25 cellular contexts compared by ENCODE assay signal in genomic region chr3:195246608-195247007, GRCh38. TPM values are rescaled to one million over a fixed set of nuclear protein-coding genes. Genes with fewer than 3 reads are reported as not detected.
DNase-seq lines count a peak whose midpoint lies in the region; ATAC-seq and TF ChIP-seq lines count a peak whose summit lies in the region.
"Had no signal": no experiment of that assay in that cellular context is flagged by ENCODE, and none has a peak within 500 bp of the region (broad histone marks: within the 10 kb centered on the region; RNA-seq: fewer than 3 reads in every experiment).

No MANE protein-coding gene starts in this region.

- H3K27ac ChIP-seq in CD8-positive, alpha-beta memory T cell (ENCODE audit: low read depth, low read length), result no peak overlapping the region
- H3K27ac ChIP-seq: foreskin keratinocyte, right lobe of liver, stomach, transverse colon had no signal

- H3K4me3 ChIP-seq in CD8-positive, alpha-beta memory T cell (ENCODE audit: low read length), result no peak overlapping the region
- H3K4me3 ChIP-seq: right lobe of liver, stomach, transverse colon had no signal

- H3K4me3 Mint-ChIP-seq in glutamatergic neuron (ENCODE audit: unreplicated experiment) (no peak overlapping the region), T-cell (no peak overlapping the region)
- H3K4me3 Mint-ChIP-seq in stimulated activated effector memory CD8-positive, alpha-beta T cell treated with anti-CD3 and anti-CD28 coated beads, Interleukin-12 subunit alpha, Interleukin-12 subunit beta, amount 100 ng/mL, for 72 hours, result no peak overlapping the region
- no peak overlapping the region for H3K4me3 Mint-ChIP-seq in CD8-positive, alpha-beta memory T cell
- H3K4me3 Mint-ChIP-seq: activated CD4-positive, alpha-beta memory T cell treated with anti-CD3 and anti-CD28 coated beads, Interleukin-2, amount 10 ng/mL, durations not matched to agents 7 days and 5 days; activated naive CD8-positive, alpha-beta T cell treated with anti-CD3 and anti-CD28 coated beads, Interleukin-2, amount 50 U/mL, for 24 hours; CD4-positive, CD25-positive, alpha-beta regulatory T cell; naive thymus-derived CD4-positive, alpha-beta T cell had no signal

- H3K36me3 ChIP-seq in CD8-positive, alpha-beta memory T cell (ENCODE audit: insufficient read depth, low read length), result no peaks in the 10 kb centered on the region
- H3K36me3 ChIP-seq: right lobe of liver, transverse colon had no signal

- no peaks in the 10 kb centered on the region for H3K9me3 ChIP-seq in CD8-positive, alpha-beta memory T cell (ENCODE audit: low read length)
- H3K9me3 ChIP-seq: right lobe of liver, stomach, transverse colon had no signal

- no peaks in the 10 kb centered on the region for H3K27me3 ChIP-seq in CD8-positive, alpha-beta memory T cell (ENCODE audit: insufficient read depth, low read length, poor library complexity, severe bottlenecking)
- H3K27me3 ChIP-seq: foreskin keratinocyte, right lobe of liver, stomach, transverse colon had no signal

- POLR2A ChIA-PET in T-cell (lab: Charles Lee), result no interaction called here
- POLR2A ChIA-PET in CD8-positive, alpha-beta memory T cell (lab: Charles Lee), result no interaction called here

- peaks cover 4% of the 10 kb centered on the region for H3K4me1 ChIP-seq in CD8-positive, alpha-beta memory T cell (ENCODE audit: insufficient read depth, low read length)
- H3K4me1 ChIP-seq: foreskin keratinocyte, right lobe of liver had no signal

- H3K27ac Mint-ChIP-seq in glutamatergic neuron (ENCODE audit: unreplicated experiment), result peak overlapping the region; percentile 71
- peak overlapping the region; percentile 63 for H3K27ac Mint-ChIP-seq in stimulated activated effector memory CD8-positive, alpha-beta T cell treated with anti-CD3 and anti-CD28 coated beads, Interleukin-12 subunit alpha, Interleukin-12 subunit beta, amount 100 ng/mL, for 72 hours
- no peak overlapping the region for H3K27ac Mint-ChIP-seq in T-cell
- H3K27ac Mint-ChIP-seq in CD8-positive, alpha-beta memory T cell, result no peak overlapping the region
- H3K27ac Mint-ChIP-seq: activated CD4-positive, alpha-beta memory T cell treated with anti-CD3 and anti-CD28 coated beads, Interleukin-2, amount 10 ng/mL, durations not matched to agents 7 days and 5 days; activated naive CD8-positive, alpha-beta T cell treated with anti-CD3 and anti-CD28 coated beads, Interleukin-2, amount 50 U/mL, for 24 hours had no signal

- peaks cover 8% of the 10 kb centered on the region for H3K27me3 Mint-ChIP-seq in glutamatergic neuron (ENCODE audit: unreplicated experiment)
- H3K27me3 Mint-ChIP-seq in T-cell, result no peaks in the 10 kb centered on the region
- no peaks in the 10 kb centered on the region for H3K27me3 Mint-ChIP-seq in CD8-positive, alpha-beta memory T cell
- H3K27me3 Mint-ChIP-seq: activated CD4-positive, alpha-beta memory T cell treated with anti-CD3 and anti-CD28 coated beads, Interleukin-2, amount 10 ng/mL, durations not matched to agents 7 days and 5 days; activated naive CD8-positive, alpha-beta T cell treated with anti-CD3 and anti-CD28 coated beads, Interleukin-2, amount 50 U/mL, for 24 hours; CD4-positive, CD25-positive, alpha-beta regulatory T cell; naive thymus-derived CD4-positive, alpha-beta T cell had no signal

- peaks cover 47% of the 10 kb centered on the region for H3K4me1 Mint-ChIP-seq in glutamatergic neuron (ENCODE audit: low read depth, unreplicated experiment)
- H3K4me1 Mint-ChIP-seq in stimulated activated effector memory CD8-positive, alpha-beta T cell treated with anti-CD3 and anti-CD28 coated beads, Interleukin-12 subunit alpha, Interleukin-12 subunit beta, amount 100 ng/mL, for 72 hours, result peaks cover 32% of the 10 kb centered on the region
- peaks cover 7 to 31% (median 11%) of the 10 kb centered on the region in 3 donors for H3K4me1 Mint-ChIP-seq in T-cell
- peaks cover 10 to 13% (median 12%) of the 10 kb centered on the region in 3 donors for H3K4me1 Mint-ChIP-seq in CD8-positive, alpha-beta memory T cell

- ATAC-seq in stimulated activated effector memory CD8-positive, alpha-beta T cell treated with anti-CD3 and anti-CD28 coated beads, Interleukin-12 subunit alpha, Interleukin-12 subunit beta, amount 100 ng/mL, for 72 hours, result no peak
- no peak for ATAC-seq in T-cell (replicated peaks in 1 of 4)
- ATAC-seq: activated CD4-positive, CD25-positive, alpha-beta regulatory T cell treated with anti-CD3 and anti-CD28 coated beads, Interleukin-2, amount 50 U/mL, for 24 hours; activated naive CD8-positive, alpha-beta T cell treated with anti-CD3 and anti-CD28 coated beads, Interleukin-2, amount 50 U/mL, for 24 hours; foreskin keratinocyte; left lobe of liver; naive thymus-derived CD4-positive, alpha-beta T cell; right lobe of liver had no signal

- peak; percentile 53 for DNase-seq in LHCN-M2 (ENCODE audit: low read depth)
- DNase-seq in NCI-H524 (lab: John Stamatoyannopoulos, UW), result peak; percentile 94
- DNase-seq in glutamatergic neuron, result no peak
- DNase-seq in stimulated activated effector memory CD8-positive, alpha-beta T cell treated with anti-CD3 and anti-CD28 coated beads, Interleukin-12 subunit alpha, Interleukin-12 subunit beta, amount 100 ng/mL, for 72 hours (ENCODE audit: low spot score in 2 of 2), result no peak
- no peak for DNase-seq in T-cell
- no peak for DNase-seq in NAMALWA (ENCODE audit: low spot score)
- no peak for DNase-seq in CD8-positive, alpha-beta memory T cell
- DNase-seq: activated CD4-positive, alpha-beta memory T cell treated with anti-CD3 and anti-CD28 coated beads, Interleukin-2, amount 10 ng/mL, durations not matched to agents 7 days and 5 days; activated gamma-delta T cell; activated naive CD8-positive, alpha-beta T cell treated with anti-CD3 and anti-CD28 coated beads, Interleukin-2, amount 50 U/mL, for 24 hours; activated T-cell treated with anti-CD3 and anti-CD28 coated beads for 4 hours; CD4-positive, CD25-positive, alpha-beta regulatory T cell; effector CD8-positive, alpha-beta T cell; foreskin keratinocyte; KBM-7; mesendoderm; NCI-H146; NCI-H748 treated with DMSO at 0.1 percent for 48 hours; stimulated activated CD4-positive, alpha-beta T cell treated with anti-CD3 and anti-CD28 coated beads, Interleukin-15, amount 100 ng/mL, for 24 hours; stomach; transverse colon had no signal

- CTCF ChIA-PET in T-cell (lab: Charles Lee), result no interaction called here
- CTCF ChIA-PET in CD8-positive, alpha-beta memory T cell (lab: Charles Lee), result no interaction called here

- H3K36me3 Mint-ChIP-seq in glutamatergic neuron (ENCODE audit: unreplicated experiment), result no peaks in the 10 kb centered on the region
- H3K36me3 Mint-ChIP-seq in stimulated activated effector memory CD8-positive, alpha-beta T cell treated with anti-CD3 and anti-CD28 coated beads, Interleukin-12 subunit alpha, Interleukin-12 subunit beta, amount 100 ng/mL, for 72 hours, result no peaks in the 10 kb centered on the region
- peaks cover 29% of the 10 kb centered on the region for H3K36me3 Mint-ChIP-seq in T-cell
- H3K36me3 Mint-ChIP-seq in CD8-positive, alpha-beta memory T cell, result peaks cover 9 to 12% (median 10%) of the 10 kb centered on the region in 3 donors

- TF ChIP-seq CTCF in glutamatergic neuron (IDR thresholded peaks at IDR 0.05; ENCODE audit: partially characterized antibody, unreplicated experiment), result no peak

- H3K9me3 Mint-ChIP-seq in glutamatergic neuron (ENCODE audit: unreplicated experiment) (peaks cover 8% of the 10 kb centered on the region), T-cell (no peaks in the 10 kb centered on the region)
- H3K9me3 Mint-ChIP-seq in stimulated activated effector memory CD8-positive, alpha-beta T cell treated with anti-CD3 and anti-CD28 coated beads, Interleukin-12 subunit alpha, Interleukin-12 subunit beta, amount 100 ng/mL, for 72 hours, result no peaks in the 10 kb centered on the region
- no peaks in the 10 kb centered on the region for H3K9me3 Mint-ChIP-seq in CD8-positive, alpha-beta memory T cell
- H3K9me3 Mint-ChIP-seq: activated CD4-positive, alpha-beta memory T cell treated with anti-CD3 and anti-CD28 coated beads, Interleukin-2, amount 10 ng/mL, durations not matched to agents 7 days and 5 days; activated naive CD8-positive, alpha-beta T cell treated with anti-CD3 and anti-CD28 coated beads, Interleukin-2, amount 50 U/mL, for 24 hours had no signal

RNA-seq across cellular contexts. Expression of gene XXYLT1, which starts 24.4 kb away (rescaled TPM):
- total RNA-seq in LHCN-M2 (2014; rRNA removed) (18.0 and 19.2 TPM in 2 replicates), glutamatergic neuron (ENCODE audit: unreplicated experiment) (22.3 TPM), T-cell (1 to 10 TPM; 4.6 to 9.1 (median 5.7) TPM)
- polyA plus RNA-seq in LHCN-M2 (2012), result 9.4 TPM
- total RNA-seq in CD8-positive, alpha-beta memory T cell, result 10 to 100 TPM in 1 of 2 experiments, 1 to 10 TPM in 1; 8.3 to 10.5 TPM
- 7.9 TPM for polyA plus RNA-seq in CD8-positive, alpha-beta memory T cell

Comparison
In these comparisons a context has a peak if more than half of its experiments do, and no peak if none do; other contexts are left out.
1. DNase-seq: peak in LHCN-M2 (single experiment) and NCI-H524 (2 of 2); none in glutamatergic neuron (single experiment), stimulated activated effector memory CD8-positive, alpha-beta T cell treated with anti-CD3 and anti-CD28 coated beads, Interleukin-12 subunit alpha, Interleukin-12 subunit beta, amount 100 ng/mL, for 72 hours (0 of 2), T-cell (0 of 34), NAMALWA (single experiment) and CD8-positive, alpha-beta memory T cell (0 of 5).
2. H3K27ac Mint-ChIP-seq: peak in glutamatergic neuron (single experiment) and stimulated activated effector memory CD8-positive, alpha-beta T cell treated with anti-CD3 and anti-CD28 coated beads, Interleukin-12 subunit alpha, Interleukin-12 subunit beta, amount 100 ng/mL, for 72 hours (single experiment); none in T-cell (0 of 2) and CD8-positive, alpha-beta memory T cell (0 of 8).